14 cellular contexts compared by ENCODE assay signal in genomic region chr1:33258788-33259274, GRCh38. TPM values are rescaled to one million over a fixed set of nuclear protein-coding genes. Genes with fewer than 3 reads are reported as not detected.
DNase-seq lines count a peak whose midpoint lies in the region; TF ChIP-seq lines count a peak whose summit lies in the region.
"Had no signal": no experiment of that assay in that cellular context is flagged by ENCODE, and none has a peak within 500 bp of the region (broad histone marks: within the 10 kb centered on the region; RNA-seq: fewer than 3 reads in every experiment).

No MANE protein-coding gene starts in this region.

- TF ChIP-seq EP300 in sigmoid colon (IDR thresholded peaks at IDR 0.05): no peak

- H3K27me3 ChIP-seq in CD8-positive, alpha-beta memory T cell (ENCODE audit: insufficient read depth, low read length, poor library complexity, severe bottlenecking): no peaks in the 10 kb centered on the region
- H3K27me3 ChIP-seq in OCI-LY3 (ENCODE audit: low read depth, low read length): no peaks in the 10 kb centered on the region
- H3K27me3 ChIP-seq in duodenal mucosa (ENCODE audit: control insufficient read depth in 1 of 2, insufficient read depth in 2 of 2, low read length in 2 of 2): no peaks in the 10 kb centered on the region
- no peaks in the 10 kb centered on the region for H3K27me3 ChIP-seq in osteoblast (ENCODE audit: insufficient read depth, low read length)
- H3K27me3 ChIP-seq in neuronal stem cell (ENCODE audit: control insufficient read depth in 3 of 3, insufficient read depth in 3 of 3, low read depth in 1 of 3, low read length in 3 of 3): no peaks in the 10 kb centered on the region
- no peaks in the 10 kb centered on the region for H3K27me3 ChIP-seq in sigmoid colon

- H3K9me3 ChIP-seq in CD8-positive, alpha-beta memory T cell (ENCODE audit: low read length): no peaks in the 10 kb centered on the region
- H3K9me3 ChIP-seq in OCI-LY3 (ENCODE audit: insufficient read depth, low read length) (no peaks in the 10 kb centered on the region), duodenal mucosa (ENCODE audit: control insufficient read depth in 1 of 2, low read length in 2 of 2) (no peaks in the 10 kb centered on the region), osteoblast (ENCODE audit: low read depth, low read length) (no peaks in the 10 kb centered on the region), neuronal stem cell (replicated peaks in 1 of 2; ENCODE audit: control insufficient read depth in 2 of 2, insufficient read depth in 1 of 2, low read depth in 1 of 2, low read length in 2 of 2) (peaks cover 0 to 2% of the 10 kb centered on the region in 2 donors), sigmoid colon (no peaks in the 10 kb centered on the region)

- H2AFZ ChIP-seq in OCI-LY3 (ENCODE audit: low read depth, low read length) (no peak overlapping the region), osteoblast (ENCODE audit: low read length) (no peak overlapping the region), neuronal stem cell (ENCODE audit: low read length) (no peak overlapping the region)

- no CpG with 5 or more reads among the region's 2 CpGs for WGBS in neuronal stem cell (ENCODE audit: extremely low coverage in 2 of 2, insufficient read length in 2 of 2, insufficient replicate concordance in 1 of 2), 2 donors
- 88 to 90% methylated on average over 2 of the region's 2 CpGs for WGBS in sigmoid colon, 2 donors

- peaks cover 24% of the 10 kb centered on the region for H3K79me2 ChIP-seq in OCI-LY3 (ENCODE audit: low read length)
- H3K79me2 ChIP-seq in osteoblast (ENCODE audit: insufficient read depth, low read length): peaks cover 60% of the 10 kb centered on the region

- H2BK15ac ChIP-seq in neuronal stem cell (ENCODE audit: low read length): no peak overlapping the region

- H4K8ac ChIP-seq in neuronal stem cell (ENCODE audit: low read depth, low read length): no peak overlapping the region

- no peak overlapping the region for H2AK5ac ChIP-seq in neuronal stem cell (ENCODE audit: low read depth, low read length)

- no peaks in the 10 kb centered on the region for H3K9me3 Mint-ChIP-seq in CD8-positive, alpha-beta memory T cell

- H2BK120ac ChIP-seq in neuronal stem cell (ENCODE audit: low read depth, low read length): no peak overlapping the region

- intact Hi-C loops in sigmoid colon (cut with DNase I): no loop called here

- no peak overlapping the region for H2BK12ac ChIP-seq in neuronal stem cell (ENCODE audit: low read length)

- no peaks in the 10 kb centered on the region for H4K20me1 ChIP-seq in OCI-LY3 (ENCODE audit: insufficient read depth, low read length)
- H4K20me1 ChIP-seq in osteoblast (ENCODE audit: insufficient read depth, low read length): peaks cover 28% of the 10 kb centered on the region

- H3K23ac ChIP-seq in neuronal stem cell (ENCODE audit: low read depth, low read length, poor library complexity): no peak overlapping the region

- peak overlapping the region in 4 of 7 donors; percentile 45 to 99 (median 77) for H3K4me3 Mint-ChIP-seq in CD8-positive, alpha-beta memory T cell

- peaks cover 0 to 18% (median 7%) of the 10 kb centered on the region in 3 donors for H3K36me3 Mint-ChIP-seq in CD8-positive, alpha-beta memory T cell

- no peak for TF ChIP-seq POLR2A in sigmoid colon (IDR thresholded peaks at IDR 0.05)

- no peak overlapping the region for H3K9ac ChIP-seq in OCI-LY3 (ENCODE audit: low read length)
- H3K9ac ChIP-seq in duodenal mucosa (ENCODE audit: low read depth in 1 of 2, low read length in 2 of 2): no peak overlapping the region
- no peak overlapping the region for H3K9ac ChIP-seq in neuronal stem cell (ENCODE audit: low read depth, low read length, poor library complexity)

- no peak for TF ChIP-seq CTCF in OCI-LY3 (IDR thresholded peaks at IDR 0.05; ENCODE audit: low read depth, low read length)
- TF ChIP-seq CTCF in osteoblast (IDR thresholded peaks at IDR 0.05; ENCODE audit: extremely low read depth, low read depth, low read length): no peak
- no peak for TF ChIP-seq CTCF in sigmoid colon (IDR thresholded peaks at IDR 0.05)

- peak overlapping the region; percentile 86 for H3K4me2 ChIP-seq in OCI-LY3 (ENCODE audit: low read length)
- no peak overlapping the region for H3K4me2 ChIP-seq in osteoblast (ENCODE audit: insufficient read depth, low read length)
- H3K4me2 ChIP-seq in neuronal stem cell (ENCODE audit: insufficient read depth, low read length, poor library complexity, severe bottlenecking): no peak overlapping the region

- H3K4me3 ChIP-seq in CD8-positive, alpha-beta memory T cell (ENCODE audit: low read length): no peak overlapping the region
- H3K4me3 ChIP-seq in OCI-LY3 (ENCODE audit: low read length): no peak overlapping the region
- H3K4me3 ChIP-seq in duodenal mucosa (ENCODE audit: low read depth in 1 of 2, low read length in 2 of 2): peak overlapping the region; percentile 86
- H3K4me3 ChIP-seq in osteoblast (ENCODE audit: insufficient read depth, low read length): no peak overlapping the region
- no peak overlapping the region for H3K4me3 ChIP-seq in neuronal stem cell (ENCODE audit: low read length in 2 of 2)
- peak overlapping the region in 1 of 4 donors; percentile 73 for H3K4me3 ChIP-seq in sigmoid colon

- POLR2A ChIA-PET in CD8-positive, alpha-beta memory T cell (lab: Charles Lee): no interaction called here

- no peak overlapping the region for H4K91ac ChIP-seq in neuronal stem cell (ENCODE audit: low read depth, low read length, poor library complexity)

- CTCF ChIA-PET in CD8-positive, alpha-beta memory T cell (lab: Charles Lee): no interaction called here

- peak in 1 of 5 donors; percentile 23 for DNase-seq in CD8-positive, alpha-beta memory T cell
- peak; percentile 77 for DNase-seq in osteoblast (ENCODE audit: insufficient read length, low spot score, missing footprints)
- no peak for DNase-seq in neuronal stem cell (ENCODE audit: low spot score)
- DNase-seq in substantia nigra (lab: John Stamatoyannopoulos, UW): no peak
- no peak for DNase-seq in germinal center (ENCODE audit: low spot score)
- DNase-seq in sigmoid colon: no peak
- DNase-seq: COR-L47; kidney; NCI-H226; stimulated activated CD4-positive, alpha-beta T cell treated with anti-CD3 and anti-CD28 coated beads, Interleukin-4, amount 100 ng/mL, for 1 hour had no signal

- H3K4ac ChIP-seq in neuronal stem cell (ENCODE audit: low read length): no peak overlapping the region

- H3K36me3 ChIP-seq in CD8-positive, alpha-beta memory T cell (ENCODE audit: insufficient read depth, low read length): peaks cover 3% of the 10 kb centered on the region
- H3K36me3 ChIP-seq in OCI-LY3 (replicated peaks; ENCODE audit: low read depth, low read length) (no peaks in the 10 kb centered on the region), duodenal mucosa (ENCODE audit: control insufficient read depth in 1 of 2, insufficient read depth in 2 of 2, low read length in 2 of 2) (peaks cover 0 to 5% of the 10 kb centered on the region in 2 donors), osteoblast (ENCODE audit: insufficient read depth, low read length) (peaks cover 5% of the 10 kb centered on the region), neuronal stem cell (replicated peaks in 1 of 2; ENCODE audit: control insufficient read depth in 2 of 2, insufficient read depth in 2 of 2, low read length in 2 of 2) (peaks cover 7 to 21% of the 10 kb centered on the region in 2 donors), sigmoid colon (peaks cover 0 to 4% (median 0%) of the 10 kb centered on the region in 4 donors)

- H3K27ac ChIP-seq in CD8-positive, alpha-beta memory T cell (ENCODE audit: low read depth, low read length): no peak overlapping the region
- no peak overlapping the region for H3K27ac ChIP-seq in OCI-LY3 (ENCODE audit: low read length)
- H3K27ac ChIP-seq in duodenal mucosa (ENCODE audit: low read depth, low read length): no peak overlapping the region
- no peak overlapping the region for H3K27ac ChIP-seq in osteoblast (ENCODE audit: low read depth, low read length)
- no peak overlapping the region for H3K27ac ChIP-seq in neuronal stem cell (replicated peaks; ENCODE audit: low read length)
- H3K27ac ChIP-seq in substantia nigra (ENCODE audit: low read depth, low read length, poor library complexity, severe bottlenecking): no peak overlapping the region
- no peak overlapping the region for H3K27ac ChIP-seq in sigmoid colon
- H3K27ac ChIP-seq: HL-60, VCaP had no signal

- H3K79me1 ChIP-seq in neuronal stem cell (ENCODE audit: low read depth, low read length): peaks cover 13% of the 10 kb centered on the region

- peak overlapping the region in 3 of 8 donors; percentile 12 to 87 (median 73) for H3K27ac Mint-ChIP-seq in CD8-positive, alpha-beta memory T cell

- no peak overlapping the region for H3K18ac ChIP-seq in neuronal stem cell (ENCODE audit: low read length)

- no peaks in the 10 kb centered on the region for H3K27me3 Mint-ChIP-seq in CD8-positive, alpha-beta memory T cell

- H3K14ac ChIP-seq in neuronal stem cell (ENCODE audit: low read length): no peak overlapping the region

- no peak overlapping the region for H2BK5ac ChIP-seq in neuronal stem cell (ENCODE audit: low read length)

- H3K4me1 ChIP-seq in CD8-positive, alpha-beta memory T cell (ENCODE audit: insufficient read depth, low read length): peaks cover 38% of the 10 kb centered on the region
- H3K4me1 ChIP-seq in OCI-LY3 (ENCODE audit: low read length) (peaks cover 19% of the 10 kb centered on the region), duodenal mucosa (ENCODE audit: control insufficient read depth in 1 of 2, insufficient read depth in 2 of 2, low read length in 2 of 2) (peaks cover 30 to 41% of the 10 kb centered on the region in 2 donors), osteoblast (ENCODE audit: insufficient read depth, low read length) (peaks cover 20% of the 10 kb centered on the region), neuronal stem cell (ENCODE audit: control insufficient read depth in 2 of 2, insufficient read depth in 1 of 2, low read depth in 1 of 2, low read length in 2 of 2) (peaks cover 19 to 40% of the 10 kb centered on the region in 2 donors), sigmoid colon (peaks cover 0 to 59% (median 52%) of the 10 kb centered on the region in 4 donors)

- peaks cover 38 to 50% (median 50%) of the 10 kb centered on the region in 3 donors for H3K4me1 Mint-ChIP-seq in CD8-positive, alpha-beta memory T cell

RNA-seq across cellular contexts. Expression of gene ZNF362, which starts 2.5 kb away (rescaled TPM):
- total RNA-seq in CD8-positive, alpha-beta memory T cell: 1 to 10 TPM; 8.5 to 9.9 TPM
- 26.4 TPM for polyA plus RNA-seq in CD8-positive, alpha-beta memory T cell
- total RNA-seq in osteoblast (13.4 and 18.9 TPM in 2 replicates), sigmoid colon (10 to 100 TPM; 11.2 to 18.8 (median 15.9) TPM)
- polyA plus RNA-seq in neuronal stem cell (2013, experiment 1 of 2): 42.6 TPM
- 45.2 TPM for polyA plus RNA-seq in neuronal stem cell (2013, experiment 2 of 2)
- 1 to 10 TPM; 3.5 to 9.3 (median 5.4) TPM for polyA plus RNA-seq in sigmoid colon

Comparison
In these comparisons a context has a peak if more than half of its experiments do, and no peak if none do; other contexts are left out.
1. H3K4me3 ChIP-seq: peak in duodenal mucosa (2 of 2); none in CD8-positive, alpha-beta memory T cell (single experiment), OCI-LY3 (single experiment), osteoblast (single experiment) and neuronal stem cell (0 of 2).